11 cellular contexts compared by ENCODE assay signal in genomic region chr3:17810759-17811158, GRCh38.
DNase-seq lines count a peak whose midpoint lies in the region; ATAC-seq and TF ChIP-seq lines count a peak whose summit lies in the region.
"Had no signal": no experiment of that assay in that cellular context is flagged by ENCODE, and none has a peak within 500 bp of the region (broad histone marks: within the 10 kb centered on the region; RNA-seq: fewer than 3 reads in every experiment).

No MANE protein-coding gene starts in this region.

- no peak for ATAC-seq in HG02884 (IDR thresholded peaks at IDR 0.05; ENCODE audit: unreplicated experiment)

- no peak overlapping the region for H3K4me3 ChIP-seq in osteoblast (ENCODE audit: insufficient read depth, low read length)

- TF ChIP-seq RAD21 in Ishikawa (IDR thresholded peaks at IDR 0.05; ENCODE audit: low read depth), result peak; percentile 46

- H3K36me3 Mint-ChIP-seq in chondrocyte (ENCODE audit: low read depth), result no peaks in the 10 kb centered on the region

- H3K4me1 Mint-ChIP-seq in chondrocyte (ENCODE audit: low read depth), result peaks cover 19% of the 10 kb centered on the region

- H3K9me3 ChIP-seq in osteoblast (ENCODE audit: low read depth, low read length), result no peaks in the 10 kb centered on the region

- peak; percentile 59 for TF ChIP-seq CTCF in chondrocyte (IDR thresholded peaks at IDR 0.05)
- peak; percentile 37 for TF ChIP-seq CTCF in osteoblast (IDR thresholded peaks at IDR 0.05; ENCODE audit: extremely low read depth, low read depth, low read length)

- peaks cover 19% of the 10 kb centered on the region for H3K4me1 ChIP-seq in osteoblast (ENCODE audit: insufficient read depth, low read length)

- no peak overlapping the region for H3K27ac ChIP-seq in osteoblast (ENCODE audit: low read depth, low read length)

- no peaks in the 10 kb centered on the region for H4K20me1 ChIP-seq in osteoblast (ENCODE audit: insufficient read depth, low read length)

- no peak for TF ChIP-seq EP300 in Ishikawa (IDR thresholded peaks at IDR 0.05; ENCODE audit: borderline replicate concordance)

- in situ Hi-C loops in G401 (cut with HindIII; ENCODE audit: low sequenced_read_pairs), result no loop called here

- H3K27me3 Mint-ChIP-seq in chondrocyte (ENCODE audit: low read depth), result no peaks in the 10 kb centered on the region

- peak overlapping the region; percentile 20 for H2AFZ ChIP-seq in osteoblast (ENCODE audit: low read length)

- peak overlapping the region; percentile 6 for H3K4me2 ChIP-seq in osteoblast (ENCODE audit: insufficient read depth, low read length)

- no peaks in the 10 kb centered on the region for H3K79me2 ChIP-seq in osteoblast (ENCODE audit: insufficient read depth, low read length)

- H3K27ac Mint-ChIP-seq in chondrocyte (ENCODE audit: unreplicated experiment), result no peak overlapping the region

- DNase-seq in G401 (ENCODE audit: low spot score) (peak; percentile 7), chondrocyte (ENCODE audit: low spot score) (no peak), osteoblast (ENCODE audit: insufficient read length, low spot score, missing footprints) (peak; percentile 92), hypothalamus (lab: John Stamatoyannopoulos, UW) (no peak), NCI-H146 treated with DMSO at 0.1 percent for 48 hours (lab: John Stamatoyannopoulos, UW; ENCODE audit: unreplicated experiment) (no peak)
- DNase-seq: activated T-cell treated with anti-CD3 and anti-CD28 coated beads, Interleukin-2, amount 50 U/mL, for 48 hours; midbrain; NCI-H1048; SHP77 treated with DMSO at 0.1 percent for 48 hours had no signal

- no peaks in the 10 kb centered on the region for H3K27me3 ChIP-seq in osteoblast (ENCODE audit: insufficient read depth, low read length)

- H3K9me3 Mint-ChIP-seq in chondrocyte (ENCODE audit: low read depth), result no peaks in the 10 kb centered on the region

- no peaks in the 10 kb centered on the region for H3K36me3 ChIP-seq in osteoblast (ENCODE audit: insufficient read depth, low read length)

- H3K4me3 Mint-ChIP-seq in chondrocyte (ENCODE audit: unreplicated experiment), result no peak overlapping the region

TF ChIP-seq in Ishikawa, 13 proteins besides CTCF, POLR2A, EP300 and RAD21:
- TF ChIP-seq, protein P1, sequence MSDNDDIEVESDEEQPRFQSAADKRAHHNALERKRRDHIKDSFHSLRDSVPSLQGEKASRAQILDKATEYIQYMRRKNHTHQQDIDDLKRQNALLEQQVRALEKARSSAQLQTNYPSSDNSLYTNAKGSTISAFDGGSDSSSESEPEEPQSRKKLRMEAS (IDR thresholded peaks at IDR 0.05), result no peak
- TF ChIP-seq CREB1 (IDR thresholded peaks at IDR 0.05; ENCODE audit: low read depth) (no peak), TAF1 (IDR thresholded peaks at IDR 0.05; ENCODE audit: low read depth) (no peak), CEBPB (IDR thresholded peaks at IDR 0.05) (no peak), EGR1 (IDR thresholded peaks at IDR 0.05) (no peak), NFIC (IDR thresholded peaks at IDR 0.05) (no peak), FOXM1 (IDR thresholded peaks at IDR 0.05; ENCODE audit: borderline replicate concordance, low read depth) (no peak), REST (IDR thresholded peaks at IDR 0.05; ENCODE audit: low read depth) (no peak), TEAD4 (IDR thresholded peaks at IDR 0.05) (no peak), TCF12 (IDR thresholded peaks at IDR 0.05; ENCODE audit: low read depth) (no peak), YY1 (IDR thresholded peaks at IDR 0.05; ENCODE audit: low read depth) (no peak), USF1 (IDR thresholded peaks at IDR 0.05) (no peak), ZBTB7A (IDR thresholded peaks at IDR 0.05; ENCODE audit: low read depth) (no peak)

Comparison
In these comparisons a context has a peak if more than half of its experiments do, and no peak if none do; other contexts are left out.
1. DNase-seq: peak in G401 (single experiment) and osteoblast (single experiment); none in chondrocyte (single experiment), hypothalamus (0 of 51) and NCI-H146 treated with DMSO at 0.1 percent for 48 hours (single experiment).